18 cellular contexts compared by ENCODE assay signal in genomic region chr4:138409670-138410069, GRCh38.
DNase-seq lines count a peak whose midpoint lies in the region; ATAC-seq and TF ChIP-seq lines count a peak whose summit lies in the region.
"Had no signal": no experiment of that assay in that cellular context is flagged by ENCODE, and none has a peak within 500 bp of the region (broad histone marks: within the 10 kb centered on the region; RNA-seq: fewer than 3 reads in every experiment).

No MANE protein-coding gene starts in this region.

- H3K27ac Mint-ChIP-seq in activated naive CD4-positive, alpha-beta T cell treated with anti-CD3 and anti-CD28 coated beads for 36 hours, result no peak overlapping the region
- H3K27ac Mint-ChIP-seq: immature natural killer cell had no signal

- no peaks in the 10 kb centered on the region for H3K27me3 Mint-ChIP-seq in activated naive CD4-positive, alpha-beta T cell treated with anti-CD3 and anti-CD28 coated beads for 36 hours (ENCODE audit: low read depth)

- H3K36me3 Mint-ChIP-seq in activated naive CD4-positive, alpha-beta T cell treated with anti-CD3 and anti-CD28 coated beads for 36 hours (ENCODE audit: low read depth), result no peaks in the 10 kb centered on the region
- H3K36me3 Mint-ChIP-seq: immature natural killer cell had no signal

- intact Hi-C loops in activated naive CD4-positive, alpha-beta T cell treated with anti-CD3 and anti-CD28 coated beads for 36 hours (cut with micrococcal nuclease), result no loop called here

- ATAC-seq in GM19324 (IDR thresholded peaks at IDR 0.05; ENCODE audit: low FRiP score, unreplicated experiment) (peak; percentile 40), GM21786 (IDR thresholded peaks at IDR 0.05; ENCODE audit: unreplicated experiment) (peak; percentile 51), HG03108 (IDR thresholded peaks at IDR 0.05; ENCODE audit: unreplicated experiment) (peak; percentile 42), GM18517 (IDR thresholded peaks at IDR 0.05; ENCODE audit: unreplicated experiment) (no peak)
- ATAC-seq: lower lobe of right lung had no signal

- no peaks in the 10 kb centered on the region for H3K4me1 Mint-ChIP-seq in activated naive CD4-positive, alpha-beta T cell treated with anti-CD3 and anti-CD28 coated beads for 36 hours (ENCODE audit: low read depth)
- H3K4me1 Mint-ChIP-seq: immature natural killer cell had no signal

- CTCF ChIA-PET in activated naive CD4-positive, alpha-beta T cell treated with anti-CD3 and anti-CD28 coated beads for 36 hours (lab: Charles Lee), result no interaction called here

- no peak for TF ChIP-seq CTCF in GM13976 (IDR thresholded peaks at IDR 0.05; ENCODE audit: borderline replicate concordance, control extremely low read depth, extremely low read depth, insufficient read depth, missing control alignments)

- no peaks in the 10 kb centered on the region for H3K9me3 Mint-ChIP-seq in activated naive CD4-positive, alpha-beta T cell treated with anti-CD3 and anti-CD28 coated beads for 36 hours

- peak; percentile 34 for DNase-seq in GM13976 (ENCODE audit: low spot score)
- DNase-seq in NCI-H1092 treated with DMSO at 0.1 percent for 48 hours (lab: John Stamatoyannopoulos, UW), result no peak
- DNase-seq in activated naive CD4-positive, alpha-beta T cell treated with anti-CD3 and anti-CD28 coated beads for 36 hours, result no peak
- no peak for DNase-seq in NCI-H2171 treated with DMSO at 0.1 percent for 48 hours (lab: John Stamatoyannopoulos, UW)
- DNase-seq: activated CD4-positive, alpha-beta T cell treated with anti-CD3 and anti-CD28 coated beads, Interleukin-2, amount 50 U/mL, for 1 hour; activated gamma-delta T cell treated with Interleukin-2 at 50 U/mL for 16 hours; amniotic stem cell; GOT3; immature natural killer cell; lower lobe of right lung; NCI-H226; occipital lobe; PC-9; retina had no signal

- in situ Hi-C loops in GM13976 (cut with MboI; ENCODE audit: low sequenced_read_pairs, unreplicated experiment), result no loop called here

- no peak overlapping the region for H3K4me3 Mint-ChIP-seq in activated naive CD4-positive, alpha-beta T cell treated with anti-CD3 and anti-CD28 coated beads for 36 hours
- H3K4me3 Mint-ChIP-seq: immature natural killer cell had no signal
